Comparison of ENCODE assay signal across 18 cellular contexts in the genomic region with DNA sequence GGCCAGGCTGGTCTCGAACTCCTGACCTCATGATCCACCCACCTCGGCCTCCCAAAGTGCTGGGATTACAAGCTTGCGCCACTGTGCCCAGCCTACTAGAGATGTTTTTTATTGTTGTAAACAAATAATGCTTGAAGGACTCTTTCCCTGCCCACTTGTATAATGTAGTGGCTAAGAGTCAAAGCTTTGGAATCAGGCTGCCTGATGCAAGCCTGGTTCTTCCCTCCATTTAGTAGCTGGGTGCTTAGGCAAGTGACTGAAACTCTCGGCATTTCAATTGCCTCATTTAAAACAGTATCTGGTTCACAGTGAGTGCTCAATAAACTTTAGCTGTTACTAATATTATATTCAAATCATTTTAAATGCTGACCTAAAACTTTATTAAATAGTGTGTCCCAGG.
DNase-seq lines count a peak whose midpoint lies in the region.
"Had no signal": no experiment of that assay in that cellular context is flagged by ENCODE, and none has a peak within 500 bp of the region (broad histone marks: within the 10 kb centered on the region; RNA-seq: fewer than 3 reads in every experiment).

No MANE protein-coding gene starts in this region.

- peaks cover 2% of the 10 kb centered on the region for H3K79me1 ChIP-seq in trophoblast cell (ENCODE audit: low read length)

- H2BK5ac ChIP-seq in trophoblast cell (ENCODE audit: low read depth, low read length, poor library complexity): no peak overlapping the region

- H3K79me2 ChIP-seq in trophoblast cell (ENCODE audit: control insufficient read depth, insufficient read depth, low read length, poor library complexity): no peaks in the 10 kb centered on the region

- H2BK12ac ChIP-seq in trophoblast cell (ENCODE audit: low read length): no peak overlapping the region

- no peak overlapping the region for H3K23ac ChIP-seq in trophoblast cell (ENCODE audit: low read length)

- H3K9me3 ChIP-seq in trophoblast cell (ENCODE audit: insufficient read depth, low read depth, low read length): peaks cover 2% of the 10 kb centered on the region
- H3K9me3 ChIP-seq: BE2C, HAP-1 had no signal

- H3K4ac ChIP-seq in trophoblast cell (ENCODE audit: low read depth, low read length): no peak overlapping the region

- H2AFZ ChIP-seq in trophoblast cell (ENCODE audit: insufficient read depth, low read length, poor library complexity): no peak overlapping the region

- H3K27ac ChIP-seq in epithelial cell of prostate: peak overlapping the region; percentile 24
- no peak overlapping the region for H3K27ac ChIP-seq in trophoblast cell (ENCODE audit: low read depth, low read length)

- no peak overlapping the region for H3K18ac ChIP-seq in trophoblast cell (ENCODE audit: low read length)

- no peak overlapping the region for H3K4me2 ChIP-seq in trophoblast cell (ENCODE audit: low read length)

- no peak overlapping the region for H2AK5ac ChIP-seq in trophoblast cell (ENCODE audit: low read length)

- no peaks in the 10 kb centered on the region for H3K36me3 ChIP-seq in trophoblast cell (ENCODE audit: control insufficient read depth in 1 of 2, insufficient read depth in 2 of 2, low read length in 2 of 2)
- H3K36me3 ChIP-seq: BE2C, HAP-1 had no signal

- no peak overlapping the region for H4K12ac ChIP-seq in trophoblast cell (ENCODE audit: low read depth, low read length)

- no peak overlapping the region for H3K14ac ChIP-seq in trophoblast cell (ENCODE audit: low read length)

- H4K91ac ChIP-seq in trophoblast cell (ENCODE audit: low read depth, low read length): no peak overlapping the region

- no peaks in the 10 kb centered on the region for H3K27me3 ChIP-seq in trophoblast cell (ENCODE audit: insufficient read depth, low read length)
- H3K27me3 ChIP-seq: BE2C had no signal

- no peak overlapping the region for H3K9ac ChIP-seq in trophoblast cell (ENCODE audit: low read length)

- no peak overlapping the region for H3K4me3 ChIP-seq in trophoblast cell (ENCODE audit: low read depth, low read length)
- H3K4me3 ChIP-seq: HAP-1 had no signal

- H2BK120ac ChIP-seq in trophoblast cell (ENCODE audit: insufficient read depth, low read length, poor library complexity): no peak overlapping the region

- no CpG with 5 or more reads among the region's 4 CpGs for WGBS in trophoblast cell (ENCODE audit: extremely low coverage, insufficient coverage, insufficient read length)

- no peak overlapping the region for H4K8ac ChIP-seq in trophoblast cell (ENCODE audit: low read depth, low read length)

- H3K4me1 ChIP-seq in trophoblast cell (ENCODE audit: control insufficient read depth in 1 of 2, insufficient read depth in 2 of 2, low read length in 2 of 2): no peaks in the 10 kb centered on the region
- H3K4me1 ChIP-seq: BE2C, HAP-1 had no signal

- DNase-seq in AG20443 (ENCODE audit: low spot score) (peak; percentile 21), HCEC 1CT (peak; percentile 43), epithelial cell of prostate (ENCODE audit: low read depth, low spot score) (no peak), trophoblast cell (peak; percentile 69 to 88), NCI-H1436 (lab: John Stamatoyannopoulos, UW) (no peak), OCI-M2 (lab: John Stamatoyannopoulos, UW; ENCODE audit: unreplicated experiment) (no peak), NCI-H2227 treated with DMSO at 0.1 percent for 48 hours (lab: John Stamatoyannopoulos, UW) (no peak)
- DNase-seq: BE2C; CD8-positive, alpha-beta memory T cell; DMS79 treated with DMSO at 0.1 percent for 48 hours; GDM1; NCI-H1417; NCI-H1930; NCI-H446 treated with DMSO at 0.1 percent for 48 hours; OCI-M1; RPMI8226; SIG-M5 had no signal

Comparison
In these comparisons a context has a peak if more than half of its experiments do, and no peak if none do; other contexts are left out.
1. DNase-seq: peak in AG20443 (single experiment), HCEC 1CT (single experiment) and trophoblast cell (2 of 2); none in epithelial cell of prostate (single experiment), NCI-H1436 (single experiment), OCI-M2 (single experiment) and NCI-H2227 treated with DMSO at 0.1 percent for 48 hours (single experiment).